ENCODE assay signal across 8 cellular contexts in genomic region chr5:141969783-141970741, GRCh38. TPM values are rescaled to one million over a fixed set of nuclear protein-coding genes. Genes with fewer than 3 reads are reported as not detected.
DNase-seq lines count a peak whose midpoint lies in the region; ATAC-seq, FAIRE-seq and TF ChIP-seq lines count a peak whose summit lies in the region.

No MANE protein-coding gene starts in this region.

- no peak for TF ChIP-seq POLR2A in GM12892 (IDR thresholded peaks at IDR 0.05; ENCODE audit: low read depth, low read length)

- H3K4me3 ChIP-seq in iPS-18a (ENCODE audit: low read length) (peak overlapping the region; percentile 70), stomach smooth muscle (ENCODE audit: low read length in 2 of 2) (peak overlapping the region; percentile 89 to 96)

- H3K36me3 Mint-ChIP-seq in activated T-helper 17 cell treated with anti-CD3 and anti-CD28 coated beads, Interleukin-2, amount 50 U/mL, for 72 hours (ENCODE audit: low read depth) = peaks cover 48% of the 10 kb centered on the region

- H3K4me1 ChIP-seq in iPS-18a (ENCODE audit: control insufficient read depth, low read depth, low read length) (peaks cover 18% of the 10 kb centered on the region), stomach smooth muscle (ENCODE audit: control insufficient read depth, insufficient read depth, low read length) (peaks cover 15% of the 10 kb centered on the region)

- peak overlapping the region; percentile 95 for H3K4me3 Mint-ChIP-seq in activated T-helper 17 cell treated with anti-CD3 and anti-CD28 coated beads, Interleukin-2, amount 50 U/mL, for 72 hours

- DNase-seq in GM12892 (ENCODE audit: insufficient read length) (peak; percentile 44), NCI-H524 (lab: John Stamatoyannopoulos, UW) (no peak), posterior vena cava (ENCODE audit: low spot score) (no peak)

- H3K9ac ChIP-seq in iPS-18a (ENCODE audit: low read length) = peak overlapping the region; percentile 73
- peak overlapping the region; percentile 95 to 99 for H3K9ac ChIP-seq in stomach smooth muscle (ENCODE audit: low read length in 2 of 2)

- peak; percentile 93 for FAIRE-seq in GM12892 (lab: Jason Lieb, UNC)

- H3K9me3 Mint-ChIP-seq in activated T-helper 17 cell treated with anti-CD3 and anti-CD28 coated beads, Interleukin-2, amount 50 U/mL, for 72 hours = no peaks in the 10 kb centered on the region

- ATAC-seq in GM21825 (IDR thresholded peaks at IDR 0.05; ENCODE audit: unreplicated experiment) = peak; percentile 56
- ATAC-seq in activated T-helper 17 cell treated with anti-CD3 and anti-CD28 coated beads, Interleukin-2, amount 50 U/mL, for 72 hours (replicated peaks) = peak; percentile 19

- H3K36me3 ChIP-seq in KOPT-K1 (ENCODE audit: insufficient read depth, low read length) (peaks cover 27% of the 10 kb centered on the region), iPS-18a (ENCODE audit: control insufficient read depth, low read depth, low read length) (peaks cover 9% of the 10 kb centered on the region), stomach smooth muscle (ENCODE audit: control insufficient read depth in 2 of 2, insufficient read depth in 2 of 2, low read length in 2 of 2) (peaks cover 4 to 12% of the 10 kb centered on the region in 2 donors)

- H3K27me3 ChIP-seq in iPS-18a (ENCODE audit: control insufficient read depth, insufficient read depth, low read length) = no peaks in the 10 kb centered on the region
- H3K27me3 ChIP-seq in stomach smooth muscle (ENCODE audit: control insufficient read depth in 1 of 2, insufficient read depth in 2 of 2, low read length in 2 of 2) = no peaks in the 10 kb centered on the region

- intact Hi-C loops in posterior vena cava (cut with DNase I) = no loop called here

- H3K4me1 Mint-ChIP-seq in activated T-helper 17 cell treated with anti-CD3 and anti-CD28 coated beads, Interleukin-2, amount 50 U/mL, for 72 hours = peaks cover 17% of the 10 kb centered on the region

- H3K9me3 ChIP-seq in KOPT-K1 (ENCODE audit: insufficient read depth, low read length, poor library complexity, severe bottlenecking) (no peaks in the 10 kb centered on the region), iPS-18a (ENCODE audit: control insufficient read depth, low read depth, low read length) (no peaks in the 10 kb centered on the region), stomach smooth muscle (ENCODE audit: control insufficient read depth in 2 of 2, low read length in 2 of 2) (no peaks in the 10 kb centered on the region)

- H3K27ac ChIP-seq in KOPT-K1 (ENCODE audit: low read depth, low read length, poor library complexity, severe bottlenecking) = peak overlapping the region; percentile 85
- H3K27ac ChIP-seq in iPS-18a (ENCODE audit: low read length) = peak overlapping the region; percentile 50
- H3K27ac ChIP-seq in stomach smooth muscle (ENCODE audit: low read length) = peak overlapping the region; percentile 92

- H3K27ac Mint-ChIP-seq in activated T-helper 17 cell treated with anti-CD3 and anti-CD28 coated beads, Interleukin-2, amount 50 U/mL, for 72 hours = peak overlapping the region; percentile 94

- no peaks in the 10 kb centered on the region for H3K27me3 Mint-ChIP-seq in activated T-helper 17 cell treated with anti-CD3 and anti-CD28 coated beads, Interleukin-2, amount 50 U/mL, for 72 hours

RNA-seq across cellular contexts. Expression of gene RNF14, which starts 1.2 kb away (rescaled TPM):
- polyA plus RNA-seq in GM12892 (2012; ENCODE audit: missing spikeins) = 27.8 TPM
- total RNA-seq in activated T-helper 17 cell treated with anti-CD3 and anti-CD28 coated beads, Interleukin-2, amount 50 U/mL, for 72 hours = 10 to 100 TPM; 28.4 to 30.8 TPM
- 10 to 100 TPM; 59.3 to 61.2 TPM for total RNA-seq in posterior vena cava

RNA-seq across cellular contexts. Expression of gene PCDH12, which starts 12.1 kb away (rescaled TPM):
- 0.08 TPM for polyA plus RNA-seq in GM12892 (2012; ENCODE audit: missing spikeins)
- total RNA-seq in activated T-helper 17 cell treated with anti-CD3 and anti-CD28 coated beads, Interleukin-2, amount 50 U/mL, for 72 hours = 1 to 10 TPM in 1 of 2 donors, under 1 TPM in 1; 0.54 to 4.3 TPM
- 1 to 10 TPM; 8.7 to 9.3 TPM for total RNA-seq in posterior vena cava

RNA-seq across cellular contexts. Expression of gene GNPDA1, which starts 42.8 kb away (rescaled TPM):
- polyA plus RNA-seq in GM12892 (2012; ENCODE audit: missing spikeins) = 14.4 TPM
- total RNA-seq in activated T-helper 17 cell treated with anti-CD3 and anti-CD28 coated beads, Interleukin-2, amount 50 U/mL, for 72 hours = 10 to 100 TPM; 35.8 to 51.1 TPM
- 10 to 100 TPM; 21.8 to 35.5 TPM for total RNA-seq in posterior vena cava

RNA-seq across cellular contexts. Expression of gene DELE1, which starts 46.4 kb away (rescaled TPM):
- 43.2 TPM for polyA plus RNA-seq in GM12892 (2012; ENCODE audit: missing spikeins)
- 10 to 100 TPM; 80.4 to 82.8 TPM for total RNA-seq in activated T-helper 17 cell treated with anti-CD3 and anti-CD28 coated beads, Interleukin-2, amount 50 U/mL, for 72 hours
- total RNA-seq in posterior vena cava = 10 to 100 TPM; 46.4 to 49.6 TPM
